In the genomic region with DNA sequence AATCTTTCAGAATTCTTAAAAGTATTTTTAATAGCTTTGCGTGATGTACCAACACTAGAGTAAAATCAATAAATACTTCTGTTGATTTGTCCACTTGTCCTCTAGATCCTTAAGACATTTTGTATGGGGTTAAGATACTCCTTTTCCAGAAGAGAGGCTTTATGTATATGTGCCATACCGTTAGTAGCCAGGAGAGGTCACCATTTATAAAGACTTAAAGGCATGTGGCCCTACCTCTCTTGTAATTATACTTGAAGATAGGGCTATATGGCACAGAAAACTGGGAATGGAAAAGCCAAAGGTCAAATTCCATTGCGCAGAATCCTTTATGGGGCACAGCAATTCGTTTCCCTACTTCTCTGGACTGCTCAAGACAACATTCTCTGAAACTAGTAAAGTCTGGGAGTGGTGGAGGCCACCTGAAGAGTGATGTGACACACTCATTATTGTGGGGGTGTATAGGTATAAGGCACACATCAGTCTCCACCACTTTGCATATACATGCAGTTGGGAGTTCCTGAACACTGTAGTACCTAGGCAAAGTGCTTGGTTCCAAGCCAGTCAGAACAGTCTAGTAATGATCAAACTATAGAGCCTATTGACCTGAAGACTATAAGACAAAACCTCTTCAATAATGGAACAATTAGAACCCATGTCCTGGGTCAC, we compare ENCODE assay signal across 9 cellular contexts.
DNase-seq lines count a peak whose midpoint lies in the region; ATAC-seq and TF ChIP-seq lines count a peak whose summit lies in the region.
"Had no signal": no experiment of that assay in that cellular context is flagged by ENCODE, and none has a peak within 500 bp of the region (broad histone marks: within the 10 kb centered on the region; RNA-seq: fewer than 3 reads in every experiment).

No MANE protein-coding gene starts in this region.

- intact Hi-C loops in OCI-LY7 (cut with micrococcal nuclease; ENCODE audit: unreplicated experiment) (loop anchor here (2.0 to 5.0 kb wide), 2 partner anchors 120 to 957 kb away; no protein-coding TSS in a partner anchor), colonic mucosa (cut with DNase I) (no loop called here)

- CTCF ChIA-PET in OCI-LY7 (lab: Charles Lee; ENCODE audit: unreplicated experiment), result no interaction called here

- no peaks in the 10 kb centered on the region for H3K79me2 ChIP-seq in OCI-LY7 (ENCODE audit: insufficient read depth, low read depth, low read length)

- TF ChIP-seq CTCF in OCI-LY7 (conservative IDR thresholded peaks at IDR 0.05; ENCODE audit: low read length), result peak; percentile 84
- TF ChIP-seq CTCF in colonic mucosa (IDR thresholded peaks at IDR 0.05), result peak; percentile 69

- no peak overlapping the region for H3K4me3 ChIP-seq in OCI-LY7 (ENCODE audit: low read depth, low read length, poor library complexity, severe bottlenecking)
- no peak overlapping the region for H3K4me3 ChIP-seq in colonic mucosa
- H3K4me3 ChIP-seq: BLaER1 had no signal

- no peak overlapping the region for H3K9ac ChIP-seq in colonic mucosa (ENCODE audit: low read depth in 2 of 2, low read length in 2 of 2)
- H3K9ac ChIP-seq: BLaER1 had no signal

- H3K4me2 ChIP-seq in OCI-LY7 (ENCODE audit: low read length), result 0 out of 2 replicates have a peak overlapping the region, but pooled peaks have one; percentile 48

- no peak overlapping the region for H3K27ac ChIP-seq in OCI-LY7 (ENCODE audit: low read depth, low read length, poor library complexity, severe bottlenecking)
- no peak overlapping the region for H3K27ac ChIP-seq in colonic mucosa
- H3K27ac ChIP-seq: BLaER1 had no signal

- H3K27me3 ChIP-seq in colonic mucosa, result no peaks in the 10 kb centered on the region
- H3K27me3 ChIP-seq: BLaER1 had no signal

- POLR2A ChIA-PET in OCI-LY7 (lab: Charles Lee), result interaction anchor here (0.6 kb wide), 1 partner anchor 14 kb away, joined by 3 read pairs; no protein-coding TSS in a partner anchor

- H3K9me3 ChIP-seq in OCI-LY7 (ENCODE audit: low read length) (no peaks in the 10 kb centered on the region), colonic mucosa (no peaks in the 10 kb centered on the region)

- H3K4me1 ChIP-seq in OCI-LY7 (ENCODE audit: insufficient read depth, low read length, poor library complexity, severe bottlenecking), result peaks cover 9% of the 10 kb centered on the region
- no peaks in the 10 kb centered on the region for H3K4me1 ChIP-seq in colonic mucosa

- DNase-seq in NCI-H1092 treated with DMSO at 0.1 percent for 48 hours (lab: John Stamatoyannopoulos, UW) (peak; percentile 25), NCI-H1092 (lab: John Stamatoyannopoulos, UW) (no peak), OCI-LY7 (ENCODE audit: low spot score) (peak; percentile 57), colonic mucosa (peak; percentile 55), medulla oblongata (ENCODE audit: extremely low spot score) (peak; percentile 21), ureter (ENCODE audit: low spot score) (no peak)

- H3K36me3 ChIP-seq in OCI-LY7 (ENCODE audit: insufficient read depth, low read length) (no peaks in the 10 kb centered on the region), colonic mucosa (no peaks in the 10 kb centered on the region)
- H3K36me3 ChIP-seq: BLaER1 had no signal

- ATAC-seq in GM21390 (IDR thresholded peaks at IDR 0.05; ENCODE audit: unreplicated experiment) (peak; percentile 53), HG03558 (IDR thresholded peaks at IDR 0.05; ENCODE audit: extremely low read depth, unreplicated experiment) (peak; percentile 39)

- H4K20me1 ChIP-seq in OCI-LY7 (ENCODE audit: insufficient read depth, low read length), result no peaks in the 10 kb centered on the region
- H4K20me1 ChIP-seq: BLaER1 had no signal

- H2AFZ ChIP-seq in OCI-LY7 (ENCODE audit: low read length), result no peak overlapping the region

- no TSS peak for BruUV-seq in OCI-LY7 (replicated peaks; lab: Mats Ljungman, UMichigan)

- no peaks in the 10 kb centered on the region for H3K9me2 ChIP-seq in OCI-LY7 (ENCODE audit: insufficient read depth, low read length)

Comparison
In these comparisons a context has a peak if more than half of its experiments do, and no peak if none do; other contexts are left out.
1. DNase-seq: peak in NCI-H1092 treated with DMSO at 0.1 percent for 48 hours (single experiment), OCI-LY7 (single experiment), colonic mucosa (single experiment) and medulla oblongata (single experiment); none in NCI-H1092 (single experiment) and ureter (single experiment).